In genomic region chr9:130265431-130266235, GRCh38 we compare ENCODE assay signal across 8 cellular contexts. TPM values are rescaled to one million over a fixed set of nuclear protein-coding genes. Genes with fewer than 3 reads are reported as not detected.
DNase-seq lines count a peak whose midpoint lies in the region; ATAC-seq and TF ChIP-seq lines count a peak whose summit lies in the region.
"Had no signal": no experiment of that assay in that cellular context is flagged by ENCODE, and none has a peak within 500 bp of the region (broad histone marks: within the 10 kb centered on the region; RNA-seq: fewer than 3 reads in every experiment).

TSS of gene HMCN2 (plus strand) at chr9:130265760. CDS start at chr9:130265879, 119 bp downstream.

- H3K9ac ChIP-seq in Karpas-422 (ENCODE audit: low read length): no peak within 1 kb of the TSS

- TF ChIP-seq EP300 in stomach (IDR thresholded peaks at IDR 0.05): no peak

- peaks cover 90% of the 10 kb centered on the region for H3K27me3 Mint-ChIP-seq in brain

- no peaks in the 10 kb centered on the region for H3K36me3 Mint-ChIP-seq in brain

- H4K20me1 ChIP-seq in Karpas-422 (ENCODE audit: insufficient read depth, low read depth, low read length): no peaks in the 10 kb centered on the region

- H3K9me2 ChIP-seq in Karpas-422 (replicated peaks; ENCODE audit: insufficient read depth, low read length): no peaks in the 10 kb centered on the region

- peak; percentile 63 for DNase-seq in HuH-7.5 (ENCODE audit: low spot score)
- peak in 1 of 2 donors; percentile 41 for DNase-seq in left colon
- DNase-seq in stomach: no peak
- DNase-seq in activated gamma-delta T cell (lab: John Stamatoyannopoulos, UW): no peak
- no peak for DNase-seq in Karpas-422
- DNase-seq: activated naive CD4-positive, alpha-beta T cell treated with anti-CD3 and anti-CD28 coated beads, Interleukin-2, amount 50 U/mL, for 16 hours had no signal

- H3K36me3 ChIP-seq in stomach (no peaks in the 10 kb centered on the region), Karpas-422 (ENCODE audit: insufficient read depth, low read length) (no peaks in the 10 kb centered on the region)

- intact Hi-C loops in left colon (cut with DNase I, micrococcal nuclease) (no loop called here), stomach (cut with DNase I; ENCODE audit: low total_unique reads) (no loop called here)

- 0 to 2% (median 1%) methylated on average over 15 to 86 of the region's 89 CpGs for WGBS in stomach, 5 donors

- TF ChIP-seq CTCF in brain (conservative IDR thresholded peaks at IDR 0.05) (no peak), stomach (IDR thresholded peaks at IDR 0.05) (no peak)

- no peak within 1 kb of the TSS for H2AFZ ChIP-seq in Karpas-422 (ENCODE audit: low read length)

- peaks cover 10 to 30% (median 19%) of the 10 kb centered on the region in 4 donors for H3K4me1 ChIP-seq in stomach
- no peaks in the 10 kb centered on the region for H3K4me1 ChIP-seq in Karpas-422 (ENCODE audit: low read length)

- ATAC-seq in left colon (peak; percentile 30), HG03280 (IDR thresholded peaks at IDR 0.05; ENCODE audit: unreplicated experiment) (no peak)

- H3K4me3 ChIP-seq in stomach (peak within 1 kb of the TSS; percentile 32 to 45 (median 40)), Karpas-422 (ENCODE audit: low read length) (no peak within 1 kb of the TSS)

- no peaks in the 10 kb centered on the region for H3K79me2 ChIP-seq in Karpas-422 (ENCODE audit: low read length)

- peak within 1 kb of the TSS; percentile 59 to 83 (median 71) for H3K4me3 Mint-ChIP-seq in brain

- peaks cover 40% of the 10 kb centered on the region for H3K4me1 Mint-ChIP-seq in brain

- peaks cover 0 to 3% (median 0%) of the 10 kb centered on the region in 5 experiments for H3K9me3 Mint-ChIP-seq in brain

- H3K9me3 ChIP-seq in stomach (no peaks in the 10 kb centered on the region), Karpas-422 (ENCODE audit: low read length) (no peaks in the 10 kb centered on the region)

- H3K27me3 ChIP-seq in stomach (peaks cover 0 to 75% (median 43%) of the 10 kb centered on the region in 3 donors), Karpas-422 (ENCODE audit: low read length) (no peaks in the 10 kb centered on the region)

- H3K27ac ChIP-seq in stomach (peak within 1 kb of the TSS in 3 of 5 donors; percentile 47 to 77 (median 66)), Karpas-422 (ENCODE audit: low read length) (no peak within 1 kb of the TSS)

- H3K4me2 ChIP-seq in Karpas-422 (ENCODE audit: low read depth, low read length, poor library complexity, severe bottlenecking): no peak within 1 kb of the TSS

- peak within 1 kb of the TSS in 1 of 5 experiments; percentile 73 for H3K27ac Mint-ChIP-seq in brain

- TF ChIP-seq POLR2A in stomach (IDR thresholded peaks at IDR 0.05): no peak

RNA-seq across cellular contexts. Expression of gene HMCN2, which starts in this region (rescaled TPM):
- polyA plus RNA-seq in brain (ENCODE audit: insufficient read depth, low read depth, low replicate concordance): 0.34 TPM
- 10 to 100 TPM; 19.1 to 23.3 TPM for total RNA-seq in left colon
- total RNA-seq in stomach: 10 to 100 TPM in 1 of 5 donors, 1 to 10 TPM in 4; 1.7 to 21.1 (median 7.5) TPM
- polyA plus RNA-seq in stomach: 1 to 10 TPM; 1.1 to 7.3 (median 1.2) TPM
- not detected in 2 replicates for total RNA-seq in Karpas-422 (2014; rRNA removed; shearing (Covaris generic); ENCODE audit: low replicate concordance)
